ENCODE assay signal across 29 cellular contexts in the genomic region with DNA sequence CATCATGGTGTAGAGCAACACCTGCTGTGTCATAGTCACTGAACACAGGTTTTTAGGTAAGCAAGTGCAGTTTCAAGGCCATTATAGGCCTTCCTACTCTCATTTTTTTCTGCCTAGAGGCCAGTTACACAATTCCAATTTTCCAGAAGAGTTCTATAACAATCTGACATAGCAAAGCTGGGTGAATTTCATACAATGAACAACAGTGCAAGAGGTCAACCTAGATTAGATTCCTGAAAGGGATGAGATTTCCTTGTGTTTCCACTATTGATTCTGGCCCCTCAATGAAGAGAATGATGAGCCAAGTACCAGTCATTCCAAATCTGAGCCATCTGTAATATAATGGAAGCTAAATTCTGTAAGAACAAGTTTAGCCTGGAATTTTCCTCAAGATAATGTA. TPM values are rescaled to one million over a fixed set of nuclear protein-coding genes. Genes with fewer than 3 reads are reported as not detected.
A peak's percentile ranks its signal among the peaks of the same experiment; 100 is the strongest.
DNase-seq lines count a peak whose midpoint lies in the region; ATAC-seq, FAIRE-seq and TF ChIP-seq lines count a peak whose summit lies in the region.
"Had no signal": no experiment of that assay in that cellular context is flagged by ENCODE, and none has a peak within 500 bp of the region (broad histone marks: within the 10 kb centered on the region; RNA-seq: fewer than 3 reads in every experiment).

No MANE protein-coding gene starts in this region.

- H3K9ac ChIP-seq in KMS-11 = no peak overlapping the region
- H3K9ac ChIP-seq in HepG2 (ENCODE audit: insufficient read depth, low read depth, low read length) = no peak overlapping the region
- H3K9ac ChIP-seq: SK-N-SH had no signal

- ATAC-seq in HepG2 (peak; percentile 24), psoas muscle (no peak)
- ATAC-seq: stimulated activated naive B cell treated with anti-CD40 and anti-IgM and Interleukin-4, amounts not matched to agents 10 μg/mL and 1 μg/mL and 100 μg/mL, for 72 hours had no signal

- no peak overlapping the region for H2AFZ ChIP-seq in KMS-11 (ENCODE audit: low read depth)
- no peak overlapping the region for H2AFZ ChIP-seq in HepG2 (ENCODE audit: low read length)

- in situ Hi-C loops in HepG2 (cut with HindIII; ENCODE audit: extremely low pct_ligation_motif_present, low pct_unique_long_range_greater_than_20kb) = no loop called here

- H3K79me2 ChIP-seq in KMS-11 (ENCODE audit: insufficient read depth, low read depth) (no peaks in the 10 kb centered on the region), HepG2 (ENCODE audit: insufficient read depth, low read length) (no peaks in the 10 kb centered on the region)

- peak in 1 of 2 experiments; percentile 20; a peak in 1 of 4 replicates for TF ChIP-seq EP300 in HepG2 (IDR thresholded peaks at IDR 0.05; ENCODE audit: low read depth in 2 of 2, low read length in 2 of 2)
- no peak for TF ChIP-seq EP300 in HepG2 (CRISPR knock-in tag; IDR thresholded peaks at IDR 0.05; ENCODE audit: borderline replicate concordance)
- no peak for TF ChIP-seq EP300 in sigmoid colon (IDR thresholded peaks at IDR 0.05)

- DNase-seq in adrenal gland = no peak
- peak; percentile 56 for DNase-seq in HepG2 (ENCODE audit: low spot score)
- DNase-seq in psoas muscle = no peak
- DNase-seq in anterior cingulate cortex (lab: John Stamatoyannopoulos, UW) = no peak
- DNase-seq in sigmoid colon = no peak
- DNase-seq in cerebellar nuclear complex (lab: John Stamatoyannopoulos, UW) = no peak
- no peak for DNase-seq in dedifferentiated amniotic fluid mesenchymal stem cell (ENCODE audit: extremely low spot score)
- DNase-seq: activated CD4-positive, alpha-beta T cell treated with anti-CD3 and anti-CD28 coated beads, Interleukin-2, amount 50 U/mL, for 4 hours; activated CD8-positive, alpha-beta memory T cell treated with anti-CD3 and anti-CD28 coated beads, Interleukin-2, amount 50 U/mL, for 48 hours; activated gamma-delta T cell; CD4-positive, alpha-beta T cell; cortex of kidney; hippocampal formation; naive B cell; NCI-H1417 treated with DMSO at 0.1 percent for 48 hours; NCI-H446 treated with DMSO at 0.1 percent for 48 hours; NK-92 treated with Interleukin-12 subunit alpha and Interleukin-12 subunit beta, amount 100 ng/mL, for 24 hours; pancreas; SK-N-SH; stimulated activated CD4-positive, alpha-beta T cell treated with anti-CD3 and anti-CD28 coated beads, Interleukin-2, amount 100 ng/mL, for 48 hours; stimulated activated naive B cell treated with anti-CD40 and anti-IgM and Interleukin-4, amounts not matched to agents 10 μg/mL and 1 μg/mL and 100 μg/mL, for 72 hours; testis had no signal

- no peak overlapping the region for H3K4me3 ChIP-seq in KMS-11 (IDR thresholded peaks at IDR 0.05; ENCODE audit: insufficient read depth, low read depth, low read length)
- no peak overlapping the region for H3K4me3 ChIP-seq in adrenal gland
- no peak overlapping the region for H3K4me3 ChIP-seq in HepG2 (replicated peaks in 1 of 3; ENCODE audit: insufficient read depth in 1 of 3, low read depth in 2 of 3, low read length in 3 of 3)
- H3K4me3 ChIP-seq in psoas muscle = no peak overlapping the region
- H3K4me3 ChIP-seq in sigmoid colon = no peak overlapping the region
- H3K4me3 ChIP-seq: pancreas, testis had no signal

- POLR2A ChIA-PET in HepG2 (lab: Yijun Ruan, JAX) = interaction anchor here (1.4 kb wide), 1 partner anchor 93 kb away, joined by 4 read pairs; no protein-coding TSS in a partner anchor

- TF ChIP-seq POLR2A in adrenal gland (IDR thresholded peaks at IDR 0.05) (no peak), HepG2 (IDR thresholded peaks at IDR 0.05; ENCODE audit: insufficient read depth in 1 of 2, low read depth in 2 of 2, low read length in 2 of 2) (no peak), sigmoid colon (IDR thresholded peaks at IDR 0.05) (no peak)

- H3K4me1 ChIP-seq in KMS-11 (ENCODE audit: low read depth, poor library complexity, severe bottlenecking) = peaks cover 88% of the 10 kb centered on the region
- peaks cover 9 to 45% of the 10 kb centered on the region in 2 donors for H3K4me1 ChIP-seq in adrenal gland (replicated peaks in 1 of 2)
- peaks cover 74% of the 10 kb centered on the region for H3K4me1 ChIP-seq in HepG2 (ENCODE audit: insufficient read depth, low read length)
- H3K4me1 ChIP-seq in psoas muscle = peaks cover 47% of the 10 kb centered on the region
- no peaks in the 10 kb centered on the region for H3K4me1 ChIP-seq in sigmoid colon
- H3K4me1 ChIP-seq: pancreas had no signal

- H3K27me3 ChIP-seq in KMS-11 (ENCODE audit: insufficient read depth, low read depth) (no peaks in the 10 kb centered on the region), adrenal gland (no peaks in the 10 kb centered on the region), HepG2 (ENCODE audit: control insufficient read depth in 1 of 2, insufficient read depth in 2 of 2, low read length in 2 of 2) (no peaks in the 10 kb centered on the region), psoas muscle (ENCODE audit: insufficient read depth in 3 of 3, low read length in 2 of 3) (no peaks in the 10 kb centered on the region), sigmoid colon (no peaks in the 10 kb centered on the region)
- H3K27me3 ChIP-seq: pancreas, testis had no signal

- H3K27ac ChIP-seq in KMS-11 (peak overlapping the region; percentile 53; the same call in 1 of the 2 replicates), adrenal gland (peak overlapping the region in 4 of 5 donors; percentile 5 to 81 (median 32)), HepG2 (ENCODE audit: extremely low read length, insufficient read depth, low read length) (no peak overlapping the region), psoas muscle (peak overlapping the region; percentile 84), sigmoid colon (peak overlapping the region in 2 of 4 donors; percentile 1 to 11)
- H3K27ac ChIP-seq: HL-60, pancreas, testis had no signal

- peak overlapping the region; percentile 81 for H3K4me2 ChIP-seq in KMS-11
- no peak overlapping the region; the same call in 1 of the 2 replicates for H3K4me2 ChIP-seq in HepG2 (ENCODE audit: low read depth, low read length)
- H3K4me2 ChIP-seq: SK-N-SH had no signal

- BruUV-seq in HepG2 (replicated peaks; lab: Mats Ljungman, UMichigan) = no TSS peak

- intact Hi-C loops in adrenal gland (cut with DNase I) = no loop called here
- intact Hi-C loops in HepG2 (cut with micrococcal nuclease; ENCODE audit: unreplicated experiment) = loop anchor here (5.0 kb wide), 1 partner anchor 121 kb away; no protein-coding TSS in a partner anchor
- intact Hi-C loops in psoas muscle (cut with DNase I) = loop anchor here in 1 of 2 donors (5.0 kb wide), 1 partner anchor 91 kb away; no protein-coding TSS in a partner anchor
- intact Hi-C loops in sigmoid colon (cut with DNase I) = no loop called here

- CTCF ChIA-PET in HepG2 (lab: Yijun Ruan, JAX; ENCODE audit: low intra/inter-chr PET ratio, low total read pairs) = no interaction called here

- no peak for TF ChIP-seq RAD21 in HepG2 (CRISPR knock-in tag; IDR thresholded peaks at IDR 0.05)

- H3K36me3 ChIP-seq in KMS-11 (ENCODE audit: insufficient read depth) = no peaks in the 10 kb centered on the region
- no peaks in the 10 kb centered on the region for H3K36me3 ChIP-seq in adrenal gland (replicated peaks in 1 of 2)
- H3K36me3 ChIP-seq in HepG2 (replicated peaks in 1 of 2; ENCODE audit: control insufficient read depth in 1 of 2, insufficient read depth in 2 of 2, low read length in 2 of 2) = no peaks in the 10 kb centered on the region
- H3K36me3 ChIP-seq in psoas muscle (ENCODE audit: insufficient read depth in 1 of 2, low read depth in 1 of 2) = no peaks in the 10 kb centered on the region
- H3K36me3 ChIP-seq in sigmoid colon = no peaks in the 10 kb centered on the region
- H3K36me3 ChIP-seq: pancreas had no signal

- FAIRE-seq in HepG2 (lab: Jason Lieb, UNC) = no peak
- FAIRE-seq: bronchial epithelial cell, G401.6, H54, pancreas, small intestine had no signal

- no peaks in the 10 kb centered on the region for H4K20me1 ChIP-seq in KMS-11 (ENCODE audit: insufficient read depth)
- no peaks in the 10 kb centered on the region for H4K20me1 ChIP-seq in HepG2 (ENCODE audit: insufficient read depth, low read length)

- no peaks in the 10 kb centered on the region for H3K9me3 ChIP-seq in adrenal gland (replicated peaks in 1 of 3)
- H3K9me3 ChIP-seq in HepG2 (ENCODE audit: low read length) = no peaks in the 10 kb centered on the region
- no peaks in the 10 kb centered on the region for H3K9me3 ChIP-seq in psoas muscle
- H3K9me3 ChIP-seq in sigmoid colon = no peaks in the 10 kb centered on the region
- H3K9me3 ChIP-seq: pancreas, SK-N-SH, testis had no signal

- TF ChIP-seq CTCF in KMS-11 (conservative IDR thresholded peaks at IDR 0.05; ENCODE audit: low read depth, low read length) (no peak), adrenal gland (IDR thresholded peaks at IDR 0.05) (no peak), HepG2 (CRISPR knock-in tag; IDR thresholded peaks at IDR 0.05) (no peak), psoas muscle (IDR thresholded peaks at IDR 0.05) (no peak), sigmoid colon (IDR thresholded peaks at IDR 0.05) (no peak)

RNA-seq across cellular contexts. Expression of a gene that starts 15.3 kb away (rescaled TPM):
- 1 to 10 TPM in 1 of 8 donors, under 1 TPM in 6, not detected in 1; 0.14 to 1.4 (median 0.61) TPM for total RNA-seq in adrenal gland
- polyA plus RNA-seq in adrenal gland = under 1 TPM; 0.08 to 0.13 (median 0.09) TPM
- not detected in 2 replicates for total RNA-seq in HepG2 (2016; rRNA removed; fragmentation: Illumina TruSeq; extraction: Trizol)
- not detected in 2 replicates for total RNA-seq in HepG2 (2016; cell fraction: cytosol; rRNA removed; fragmentation: Illumina TruSeq; extraction: Trizol; ENCODE audit: low read depth)
- total RNA-seq in HepG2 (2016; cell fraction: insoluble cytoplasmic fraction; rRNA removed; fragmentation: Illumina TruSeq; extraction: Trizol) = not detected in 2 replicates
- total RNA-seq in HepG2 (2016; cell fraction: membrane; rRNA removed; fragmentation: Illumina TruSeq; extraction: Trizol) = 0.03 TPM in 1 of 2 replicates, not detected in the other
- not detected in 2 replicates for total RNA-seq in HepG2 (2016; cell fraction: nucleus; rRNA removed; fragmentation: Illumina TruSeq; extraction: Trizol)
- not detected in 2 replicates for polyA plus RNA-seq in HepG2 (2011; rRNA removed)
- 0.03 TPM in 2 replicates for polyA plus RNA-seq in HepG2 (2011; cell fraction: cytosol; rRNA removed)
- polyA plus RNA-seq in HepG2 (2011; cell fraction: nucleus; rRNA removed) = not detected in 2 replicates
- polyA plus RNA-seq in HepG2 (2012) = not detected in 2 replicates
- polyA plus RNA-seq in HepG2 (2016; cell fraction: cytosol; fragmentation: Illumina TruSeq; extraction: Trizol; ENCODE audit: low read depth) = not detected in 2 replicates
- not detected in 2 replicates for polyA plus RNA-seq in HepG2 (2016; cell fraction: insoluble cytoplasmic fraction; fragmentation: Illumina TruSeq; extraction: Trizol; ENCODE audit: low read depth)
- polyA plus RNA-seq in HepG2 (2016; cell fraction: membrane; fragmentation: Illumina TruSeq; extraction: Trizol; ENCODE audit: low read depth) = not detected in 2 replicates
- not detected in 2 replicates for polyA plus RNA-seq in HepG2 (2016; cell fraction: nucleus; fragmentation: Illumina TruSeq; extraction: Trizol; ENCODE audit: insufficient read depth, low read depth)
- polyA minus RNA-seq in HepG2 (2011; rRNA and poly(A)+ RNA removed; ENCODE audit: low replicate concordance) = not detected in 2 replicates
- not detected in 2 replicates for polyA minus RNA-seq in HepG2 (2011; cell fraction: cytosol; rRNA and poly(A)+ RNA removed)
- polyA minus RNA-seq in HepG2 (2011; cell fraction: nucleus; rRNA and poly(A)+ RNA removed) = not detected in 2 replicates
- total RNA-seq in psoas muscle = under 1 TPM; 0.17 to 0.71 (median 0.45) TPM
- polyA plus RNA-seq in psoas muscle = under 1 TPM; 0.01 to 0.09 (median 0.03) TPM
- total RNA-seq in sigmoid colon = 1 to 10 TPM in 2 of 4 donors, under 1 TPM in 2; 0.28 to 2.9 (median 0.95) TPM
- polyA plus RNA-seq in sigmoid colon = 1 to 10 TPM in 2 of 3 donors, under 1 TPM in 1; under 0.01 to 6.2 (median 2.5) TPM
- total RNA-seq: bronchial epithelial cell, M059J had no signal
